ENCODE assay signal across 1 cellular context in the genomic region with DNA sequence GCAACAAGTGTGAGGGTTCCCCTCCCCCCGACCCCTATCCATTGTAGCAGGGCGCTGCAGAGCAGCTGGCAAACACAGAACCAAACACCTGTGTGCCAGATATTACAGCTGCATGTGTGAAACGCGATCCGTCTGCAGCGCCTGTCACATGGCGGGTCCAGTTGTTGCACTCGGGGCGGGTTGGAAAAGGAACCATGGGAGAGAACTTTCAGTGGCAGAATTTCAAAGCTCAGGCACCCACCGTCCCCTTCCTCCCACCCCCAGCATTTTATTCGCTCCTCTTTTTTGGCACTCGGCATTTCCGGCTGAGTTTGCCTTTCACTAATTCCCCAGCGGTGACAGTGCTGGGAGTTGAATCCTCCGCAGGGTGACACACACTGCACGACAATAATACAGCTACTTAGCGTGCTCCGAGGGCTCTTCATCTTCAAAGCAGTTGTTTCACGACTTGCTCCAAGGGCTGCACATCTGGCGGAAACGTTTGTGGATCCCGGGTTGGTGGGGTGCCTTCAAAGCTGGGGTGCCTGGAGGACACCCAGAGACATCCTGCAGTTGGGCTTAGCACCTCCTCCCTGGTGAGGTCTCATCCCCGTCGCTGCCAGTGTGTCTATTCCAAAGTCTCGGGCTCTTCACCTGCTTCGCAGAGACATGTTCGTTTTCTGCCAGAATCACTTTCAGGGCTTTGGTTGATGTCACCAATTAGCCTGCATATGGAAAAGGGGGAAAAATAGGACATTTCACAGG.
TF ChIP-seq lines count a peak whose summit lies in the region.

No MANE protein-coding gene starts in this region.

TF ChIP-seq in HEK293, 187 proteins besides CTCF, POLR2A, EP300 and RAD21 (continued from another document):
- TF ChIP-seq, protein P1, sequence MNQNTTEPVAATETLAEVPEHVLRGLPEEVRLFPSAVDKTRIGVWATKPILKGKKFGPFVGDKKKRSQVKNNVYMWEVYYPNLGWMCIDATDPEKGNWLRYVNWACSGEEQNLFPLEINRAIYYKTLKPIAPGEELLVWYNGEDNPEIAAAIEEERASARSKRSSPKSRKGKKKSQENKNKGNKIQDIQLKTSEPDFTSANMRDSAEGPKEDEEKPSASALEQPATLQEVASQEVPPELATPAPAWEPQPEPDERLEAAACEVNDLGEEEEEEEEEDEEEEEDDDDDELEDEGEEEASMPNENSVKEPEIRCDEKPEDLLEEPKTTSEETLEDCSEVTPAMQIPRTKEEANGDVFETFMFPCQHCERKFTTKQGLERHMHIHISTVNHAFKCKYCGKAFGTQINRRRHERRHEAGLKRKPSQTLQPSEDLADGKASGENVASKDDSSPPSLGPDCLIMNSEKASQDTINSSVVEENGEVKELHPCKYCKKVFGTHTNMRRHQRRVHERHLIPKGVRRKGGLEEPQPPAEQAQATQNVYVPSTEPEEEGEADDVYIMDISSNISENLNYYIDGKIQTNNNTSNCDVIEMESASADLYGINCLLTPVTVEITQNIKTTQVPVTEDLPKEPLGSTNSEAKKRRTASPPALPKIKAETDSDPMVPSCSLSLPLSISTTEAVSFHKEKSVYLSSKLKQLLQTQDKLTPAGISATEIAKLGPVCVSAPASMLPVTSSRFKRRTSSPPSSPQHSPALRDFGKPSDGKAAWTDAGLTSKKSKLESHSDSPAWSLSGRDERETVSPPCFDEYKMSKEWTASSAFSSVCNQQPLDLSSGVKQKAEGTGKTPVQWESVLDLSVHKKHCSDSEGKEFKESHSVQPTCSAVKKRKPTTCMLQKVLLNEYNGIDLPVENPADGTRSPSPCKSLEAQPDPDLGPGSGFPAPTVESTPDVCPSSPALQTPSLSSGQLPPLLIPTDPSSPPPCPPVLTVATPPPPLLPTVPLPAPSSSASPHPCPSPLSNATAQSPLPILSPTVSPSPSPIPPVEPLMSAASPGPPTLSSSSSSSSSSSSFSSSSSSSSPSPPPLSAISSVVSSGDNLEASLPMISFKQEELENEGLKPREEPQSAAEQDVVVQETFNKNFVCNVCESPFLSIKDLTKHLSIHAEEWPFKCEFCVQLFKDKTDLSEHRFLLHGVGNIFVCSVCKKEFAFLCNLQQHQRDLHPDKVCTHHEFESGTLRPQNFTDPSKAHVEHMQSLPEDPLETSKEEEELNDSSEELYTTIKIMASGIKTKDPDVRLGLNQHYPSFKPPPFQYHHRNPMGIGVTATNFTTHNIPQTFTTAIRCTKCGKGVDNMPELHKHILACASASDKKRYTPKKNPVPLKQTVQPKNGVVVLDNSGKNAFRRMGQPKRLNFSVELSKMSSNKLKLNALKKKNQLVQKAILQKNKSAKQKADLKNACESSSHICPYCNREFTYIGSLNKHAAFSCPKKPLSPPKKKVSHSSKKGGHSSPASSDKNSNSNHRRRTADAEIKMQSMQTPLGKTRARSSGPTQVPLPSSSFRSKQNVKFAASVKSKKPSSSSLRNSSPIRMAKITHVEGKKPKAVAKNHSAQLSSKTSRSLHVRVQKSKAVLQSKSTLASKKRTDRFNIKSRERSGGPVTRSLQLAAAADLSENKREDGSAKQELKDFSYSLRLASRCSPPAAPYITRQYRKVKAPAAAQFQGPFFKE (tag by site-specific recombination; IDR thresholded peaks at IDR 0.05; ENCODE audit: borderline replicate concordance) = no peak
- TF ChIP-seq ZNF26 (tag by site-specific recombination; IDR thresholded peaks at IDR 0.05) = no peak
- no peak for TF ChIP-seq RBAK (tag by site-specific recombination; IDR thresholded peaks at IDR 0.05)
- peak; percentile 44; the same call in 1 of the 2 replicates for TF ChIP-seq ZNF2 (tag by site-specific recombination; IDR thresholded peaks at IDR 0.05)
- no peak for TF ChIP-seq ZNF530 (tag by site-specific recombination; IDR thresholded peaks at IDR 0.05; ENCODE audit: low read depth)
- TF ChIP-seq ZFP41 (tag by site-specific recombination; IDR thresholded peaks at IDR 0.05; ENCODE audit: borderline replicate concordance) = no peak
- TF ChIP-seq REPIN1 (tag by site-specific recombination; IDR thresholded peaks at IDR 0.05; ENCODE audit: low read depth) = no peak
